8 cellular contexts compared by ENCODE assay signal in the genomic region with DNA sequence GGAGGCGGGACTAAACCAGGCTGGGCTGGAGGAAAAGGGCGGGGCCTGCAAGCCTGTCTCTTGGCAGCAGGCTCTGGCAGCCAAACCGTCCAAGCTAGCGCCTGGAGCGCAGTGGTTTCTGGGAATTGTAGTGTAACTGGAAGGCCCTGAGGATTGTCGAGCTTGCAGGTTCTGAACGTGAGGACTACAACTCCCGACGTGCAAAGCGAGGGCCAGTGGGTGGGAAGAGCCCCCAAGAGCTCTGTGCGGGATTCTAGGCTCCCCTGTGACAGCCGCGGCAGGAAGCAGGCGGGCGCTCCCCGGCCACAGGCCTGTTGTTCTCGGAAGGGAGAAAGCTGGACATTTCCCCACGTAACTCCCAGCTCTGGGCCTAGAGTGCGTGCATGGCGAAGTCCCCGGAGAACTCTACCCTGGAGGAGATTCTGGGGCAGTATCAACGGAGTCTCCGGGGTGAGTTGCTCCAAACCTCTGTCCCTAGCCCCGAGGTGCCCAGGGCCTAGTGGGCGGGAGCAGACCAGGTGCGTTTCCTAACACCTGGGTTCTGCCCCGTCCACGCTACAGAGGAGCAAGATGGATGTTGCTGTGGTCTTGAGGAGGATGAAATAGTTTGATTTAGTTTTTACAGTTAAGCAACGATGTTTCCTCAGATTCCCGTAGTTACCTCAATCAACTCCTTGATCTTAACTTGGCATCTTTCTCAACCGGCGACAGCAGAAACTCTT. TPM values are rescaled to one million over a fixed set of nuclear protein-coding genes. Genes with fewer than 3 reads are reported as not detected.
DNase-seq lines count a peak whose midpoint lies in the region; ATAC-seq and TF ChIP-seq lines count a peak whose summit lies in the region.

A gene (plus strand): TSS at position 251 of the 722 bp plus-strand sequence. CDS start 133 bp downstream, at position 384.

- no peaks in the 10 kb centered on the region for H3K27me3 ChIP-seq in CD8-positive, alpha-beta memory T cell (ENCODE audit: insufficient read depth, low read length, poor library complexity, severe bottlenecking)
- no peaks in the 10 kb centered on the region for H3K27me3 ChIP-seq in lung (ENCODE audit: control insufficient read depth, insufficient read depth)

- H3K4me1 Mint-ChIP-seq in CD8-positive, alpha-beta memory T cell, result peaks cover 34 to 61% (median 58%) of the 10 kb centered on the region in 3 donors

- peak within 1 kb of the TSS; percentile 95 to 100 (median 98) for H3K4me3 Mint-ChIP-seq in CD8-positive, alpha-beta memory T cell

- POLR2A ChIA-PET in CD8-positive, alpha-beta memory T cell (lab: Charles Lee), result interaction anchor here (1.1 to 2.2 kb wide), 5 partner anchors 20 to 1615 kb away, joined by 3 to 8 read pairs (median 7); a partner anchor contains a TSS

- H3K9me3 Mint-ChIP-seq in CD8-positive, alpha-beta memory T cell, result no peaks in the 10 kb centered on the region

- peaks cover 24% of the 10 kb centered on the region for H3K4me1 ChIP-seq in CD8-positive, alpha-beta memory T cell (ENCODE audit: insufficient read depth, low read length)
- H3K4me1 ChIP-seq in lung (ENCODE audit: control insufficient read depth in 2 of 2, insufficient read depth in 2 of 2, low read length in 2 of 2), result peaks cover 0 to 6% of the 10 kb centered on the region in 2 donors

- peak within 1 kb of the TSS; percentile 75 for H3K4me3 ChIP-seq in CD8-positive, alpha-beta memory T cell (ENCODE audit: low read length)
- peak within 1 kb of the TSS; percentile 90 for H3K4me3 ChIP-seq in lung

- DNase-seq in CD8-positive, alpha-beta memory T cell, result peak; percentile 85 to 97 (median 94)
- peak; percentile 100 for DNase-seq in HS-5 (ENCODE audit: low read depth)
- DNase-seq in NK-92 treated with Interleukin-12 subunit alpha and Interleukin-12 subunit beta, amount 100 ng/mL, for 24 hours (lab: John Stamatoyannopoulos, UW), result peak; percentile 96
- DNase-seq in activated CD8-positive, alpha-beta memory T cell treated with anti-CD3 and anti-CD28 coated beads for 24 hours, result peak; percentile 95
- peak; percentile 90 for DNase-seq in effector CD8-positive, alpha-beta T cell (lab: John Stamatoyannopoulos, UW)
- DNase-seq in lung (ENCODE audit: low spot score), result peak; percentile 98
- peak; percentile 78 to 91 (median 87) for DNase-seq in stimulated activated CD4-positive, alpha-beta T cell treated with anti-CD3 and anti-CD28 coated beads, TNF-alpha, amount 100 ng/mL, for 4 hours (ENCODE audit: low read depth in 3 of 3)

- H3K27ac Mint-ChIP-seq in CD8-positive, alpha-beta memory T cell, result peak within 1 kb of the TSS; percentile 99 to 100 (median 100)

- H3K9me3 ChIP-seq in CD8-positive, alpha-beta memory T cell (ENCODE audit: low read length), result no peaks in the 10 kb centered on the region
- no peaks in the 10 kb centered on the region for H3K9me3 ChIP-seq in lung (ENCODE audit: control insufficient read depth in 2 of 2, insufficient read depth in 1 of 2, low read length in 1 of 2)

- no peaks in the 10 kb centered on the region for H3K36me3 ChIP-seq in CD8-positive, alpha-beta memory T cell (ENCODE audit: insufficient read depth, low read length)
- H3K36me3 ChIP-seq in lung (ENCODE audit: control insufficient read depth in 2 of 2, insufficient read depth in 2 of 2, low read length in 2 of 2), result peaks cover 0 to 3% of the 10 kb centered on the region in 2 donors

- WGBS in lung, 2 donors, result 0% methylated on average over 32 of the region's 32 CpGs

- H3K27me3 Mint-ChIP-seq in CD8-positive, alpha-beta memory T cell, result peaks cover 0 to 12% of the 10 kb centered on the region in 2 donors

- ATAC-seq in GM19468 (IDR thresholded peaks at IDR 0.05; ENCODE audit: extremely low read depth, unreplicated experiment) (peak; percentile 77), lung (ENCODE audit: insufficient read depth, low FRiP score) (peak; percentile 92)

- H3K36me3 Mint-ChIP-seq in CD8-positive, alpha-beta memory T cell, result peaks cover 0 to 19% (median 2%) of the 10 kb centered on the region in 3 donors

- peak within 1 kb of the TSS; percentile 94 for H3K27ac ChIP-seq in CD8-positive, alpha-beta memory T cell (ENCODE audit: low read depth, low read length)
- peak within 1 kb of the TSS; percentile 91 to 95 for H3K27ac ChIP-seq in lung (ENCODE audit: low read depth in 1 of 2, low read length in 1 of 2)

- no peak for TF ChIP-seq CTCF in lung (IDR thresholded peaks at IDR 0.05; ENCODE audit: control extremely low read depth, extremely low read depth)

- CTCF ChIA-PET in CD8-positive, alpha-beta memory T cell (lab: Charles Lee), result interaction anchor here (0.6 to 1.5 kb wide), 2 partner anchors 17 to 19 kb away, joined by 4 to 5 read pairs; no protein-coding TSS in a partner anchor

RNA-seq across cellular contexts. Expression of the gene that starts here (rescaled TPM):
- total RNA-seq in CD8-positive, alpha-beta memory T cell, result 10 to 100 TPM; 17.8 to 18.3 TPM
- polyA plus RNA-seq in CD8-positive, alpha-beta memory T cell, result 22.3 TPM
- 10 to 100 TPM; 67.3 to 96.7 TPM for total RNA-seq in lung
- 10 to 100 TPM; 25.4 to 29.1 TPM for polyA plus RNA-seq in lung

Comparison
In these comparisons a context has a peak if more than half of its experiments do, and no peak if none do; other contexts are left out.
1. Peak in every context shown above with its lines: DNase-seq, ATAC-seq, H3K4me3 ChIP-seq and H3K27ac ChIP-seq.